8 cellular contexts compared by ENCODE assay signal in genomic region chr10:122954731-122955050, GRCh38. TPM values are rescaled to one million over a fixed set of nuclear protein-coding genes. Genes with fewer than 3 reads are reported as not detected.
A peak's percentile ranks its signal among the peaks of the same experiment; 100 is the strongest.
DNase-seq lines count a peak whose midpoint lies in the region; ATAC-seq, FAIRE-seq and TF ChIP-seq lines count a peak whose summit lies in the region.

No MANE protein-coding gene starts in this region.

- no peaks in the 10 kb centered on the region for H3K27me3 ChIP-seq in testis

- peaks cover 15% of the 10 kb centered on the region for H3K36me3 Mint-ChIP-seq in activated naive CD8-positive, alpha-beta T cell treated with anti-CD3 and anti-CD28 coated beads for 36 hours

- H3K4me3 Mint-ChIP-seq in activated naive CD8-positive, alpha-beta T cell treated with anti-CD3 and anti-CD28 coated beads for 36 hours, result peak overlapping the region; percentile 90

- peaks cover 24% of the 10 kb centered on the region for H3K4me1 Mint-ChIP-seq in activated naive CD8-positive, alpha-beta T cell treated with anti-CD3 and anti-CD28 coated beads for 36 hours

- no peaks in the 10 kb centered on the region for H3K9me3 Mint-ChIP-seq in activated naive CD8-positive, alpha-beta T cell treated with anti-CD3 and anti-CD28 coated beads for 36 hours

- DNase-seq in activated CD4-positive, alpha-beta T cell treated with anti-CD3 and anti-CD28 coated beads, Interleukin-2, amount 50 U/mL, for 1 hour, result peak; percentile 1
- no peak for DNase-seq in activated CD4-positive, alpha-beta T cell treated with anti-CD3 and anti-CD28 coated beads for 1 hour
- no peak for DNase-seq in activated naive CD8-positive, alpha-beta T cell treated with anti-CD3 and anti-CD28 coated beads for 36 hours
- DNase-seq in kidney (no peak), testis (no peak), COLO668 (lab: John Stamatoyannopoulos, UW; ENCODE audit: unreplicated experiment) (no peak)

- FAIRE-seq in kidney (lab: Jason Lieb, UNC), result no peak

- H3K36me3 ChIP-seq in kidney (ENCODE audit: control insufficient read depth in 1 of 2, insufficient read depth in 2 of 2, low read length in 2 of 2), result no peaks in the 10 kb centered on the region
- H3K36me3 ChIP-seq in testis (ENCODE audit: low read depth, missing control alignments), result no peaks in the 10 kb centered on the region

- H3K27ac Mint-ChIP-seq in activated naive CD8-positive, alpha-beta T cell treated with anti-CD3 and anti-CD28 coated beads for 36 hours, result no peak overlapping the region

- peaks cover 5 to 7% of the 10 kb centered on the region in 2 donors for H3K4me1 ChIP-seq in kidney (ENCODE audit: control insufficient read depth in 1 of 2, insufficient read depth in 1 of 2, low read depth in 1 of 2, low read length in 2 of 2)
- H3K4me1 ChIP-seq in testis, result peaks cover 4% of the 10 kb centered on the region

- no peak for TF ChIP-seq CTCF in kidney (IDR thresholded peaks at IDR 0.05; ENCODE audit: borderline replicate concordance, extremely low read depth, insufficient read depth)
- TF ChIP-seq CTCF in testis (IDR thresholded peaks at IDR 0.05), result no peak

- no peak overlapping the region for H3K27ac ChIP-seq in kidney (ENCODE audit: low read depth in 2 of 2, low read length in 2 of 2)
- H3K27ac ChIP-seq in testis, result no peak overlapping the region

- H3K9ac ChIP-seq in kidney (ENCODE audit: low read length in 2 of 2), result no peak overlapping the region

- peak overlapping the region; percentile 61 to 62 for H3K4me3 ChIP-seq in kidney (ENCODE audit: low read length in 2 of 2)
- H3K4me3 ChIP-seq in testis, result peak overlapping the region; percentile 82 to 91

- no peak for ATAC-seq in HG03097 (IDR thresholded peaks at IDR 0.05; ENCODE audit: low FRiP score, unreplicated experiment)
- no peak for ATAC-seq in HG02885 (IDR thresholded peaks at IDR 0.05; ENCODE audit: poor library complexity, unreplicated experiment)

- no peak for TF ChIP-seq POLR2A in testis (IDR thresholded peaks at IDR 0.05)

- 51 to 66% methylated on average over 12 to 13 of the region's 13 CpGs for WGBS in testis, 2 donors

- peaks cover 5% of the 10 kb centered on the region for H3K27me3 Mint-ChIP-seq in activated naive CD8-positive, alpha-beta T cell treated with anti-CD3 and anti-CD28 coated beads for 36 hours

- H3K9me3 ChIP-seq in kidney (ENCODE audit: control insufficient read depth in 1 of 2, low read length in 2 of 2), result no peaks in the 10 kb centered on the region
- H3K9me3 ChIP-seq in testis, result no peaks in the 10 kb centered on the region

- intact Hi-C loops in kidney (cut with DNase I), result no loop called here
- intact Hi-C loops in testis (cut with DNase I; ENCODE audit: low total_unique reads), result no loop called here

RNA-seq across cellular contexts. Expression of gene C10orf88, which starts 0.7 kb away (rescaled TPM):
- 10 to 100 TPM in 1 of 2 experiments, 1 to 10 TPM in 1; 9.5 to 10.1 TPM for total RNA-seq in activated naive CD8-positive, alpha-beta T cell treated with anti-CD3 and anti-CD28 coated beads for 36 hours
- total RNA-seq in kidney (7.6 TPM), testis (10 to 100 TPM; 18.5 to 20.6 TPM)
- polyA plus RNA-seq in kidney (ENCODE audit: insufficient read depth, low read depth, low replicate concordance) (4.3 TPM), testis (ENCODE audit: insufficient read depth, low read depth, low replicate concordance) (50.8 TPM)

RNA-seq across cellular contexts. Expression of gene PSTK, which starts 25.5 kb away (rescaled TPM):
- 1 to 10 TPM; 6.0 to 7.3 TPM for total RNA-seq in activated naive CD8-positive, alpha-beta T cell treated with anti-CD3 and anti-CD28 coated beads for 36 hours
- 4.3 TPM for total RNA-seq in kidney
- 4.7 TPM for polyA plus RNA-seq in kidney (ENCODE audit: insufficient read depth, low read depth, low replicate concordance)
- 10 to 100 TPM; 12.1 to 19.1 TPM for total RNA-seq in testis
- polyA plus RNA-seq in testis (ENCODE audit: insufficient read depth, low read depth, low replicate concordance), result 15.7 TPM

RNA-seq across cellular contexts. Expression of gene FAM24A, which starts 44.3 kb away (rescaled TPM):
- not detected for total RNA-seq in activated naive CD8-positive, alpha-beta T cell treated with anti-CD3 and anti-CD28 coated beads for 36 hours
- total RNA-seq in kidney (not detected), testis (1 to 10 TPM; 6.1 to 7.6 TPM)
- polyA plus RNA-seq in kidney (ENCODE audit: insufficient read depth, low read depth, low replicate concordance) (not detected), testis (ENCODE audit: insufficient read depth, low read depth, low replicate concordance) (27.2 TPM)

RNA-seq across cellular contexts. Expression of gene IKZF5, which starts 53.9 kb away (rescaled TPM):
- total RNA-seq in activated naive CD8-positive, alpha-beta T cell treated with anti-CD3 and anti-CD28 coated beads for 36 hours, result 10 to 100 TPM; 16.6 to 19.7 TPM
- total RNA-seq in kidney (17.1 TPM), testis (10 to 100 TPM; 18.8 to 21.4 TPM)
- polyA plus RNA-seq in kidney (ENCODE audit: insufficient read depth, low read depth, low replicate concordance) (7.3 TPM), testis (ENCODE audit: insufficient read depth, low read depth, low replicate concordance) (21.4 TPM)

RNA-seq across cellular contexts. Expression of gene ACADSB, which starts 54.1 kb away (rescaled TPM):
- 10 to 100 TPM; 23.3 to 25.1 TPM for total RNA-seq in activated naive CD8-positive, alpha-beta T cell treated with anti-CD3 and anti-CD28 coated beads for 36 hours
- 26.6 TPM for total RNA-seq in kidney
- polyA plus RNA-seq in kidney (ENCODE audit: insufficient read depth, low read depth, low replicate concordance), result 48.5 TPM
- 10 to 100 TPM; 17.3 to 19.1 TPM for total RNA-seq in testis
- polyA plus RNA-seq in testis (ENCODE audit: insufficient read depth, low read depth, low replicate concordance), result 19.3 TPM
